In the genomic region with DNA sequence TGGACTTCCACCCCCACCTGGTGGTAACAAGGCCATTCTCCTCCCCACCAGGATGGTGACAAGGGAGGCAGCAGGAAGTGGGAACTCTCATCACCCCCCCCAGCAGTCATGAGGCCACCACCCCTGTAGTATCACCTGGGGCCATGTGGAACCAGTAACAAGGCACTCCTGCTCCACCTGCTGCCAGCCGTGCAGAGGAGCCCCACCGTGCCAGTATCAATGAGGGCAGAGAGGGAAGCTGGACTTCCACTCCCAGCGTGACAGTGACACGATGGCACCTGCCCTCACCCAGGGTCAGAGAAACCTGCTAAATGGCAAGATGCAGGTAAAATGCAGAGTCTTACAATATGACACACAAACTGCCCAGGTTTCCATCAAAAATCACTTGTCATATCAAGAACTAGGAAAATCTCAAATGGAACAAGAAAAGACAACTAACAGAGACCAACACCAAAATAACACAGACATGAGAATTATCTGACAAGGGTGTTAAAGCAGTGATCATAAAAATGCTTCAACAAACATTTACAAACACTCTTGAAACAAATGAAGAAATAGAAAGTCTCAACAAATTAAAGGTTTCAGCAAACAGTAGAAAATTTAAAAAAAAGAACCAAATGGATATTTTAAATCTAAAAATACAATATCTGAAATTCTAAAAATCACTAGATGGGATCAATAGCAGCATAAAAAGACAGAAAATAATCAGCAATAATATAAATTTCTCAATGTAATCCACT, we compare ENCODE assay signal across 33 cellular contexts. TPM values are rescaled to one million over a fixed set of nuclear protein-coding genes. Genes with fewer than 3 reads are reported as not detected.
"Had no signal": no experiment of that assay in that cellular context is flagged by ENCODE, and none has a peak within 500 bp of the region (broad histone marks: within the 10 kb centered on the region; RNA-seq: fewer than 3 reads in every experiment).

No MANE protein-coding gene starts in this region.

- H3K27ac ChIP-seq: foreskin keratinocyte, heart right ventricle, left lung, lower lobe of right lung, right lobe of liver, testis, transverse colon had no signal

- H3K4me1 ChIP-seq: foreskin keratinocyte, heart right ventricle, left lung, lower lobe of right lung, right lobe of liver, testis, transverse colon had no signal

- H3K4me3 ChIP-seq: heart right ventricle, left lung, lower lobe of right lung, mucosa of descending colon, right lobe of liver, testis, transverse colon had no signal

- DNase-seq: activated CD4-positive, alpha-beta T cell treated with anti-CD3 and anti-CD28 coated beads for 1 hour; activated CD4-positive, alpha-beta T cell treated with anti-CD3 and anti-CD28 coated beads, Interleukin-2, amount 50 U/mL, for 1 hour; activated CD8-positive, alpha-beta memory T cell treated with anti-CD3 and anti-CD28 coated beads, Interleukin-2, amount 10 ng/mL, durations not matched to agents 7 days and 5 days; activated CD8-positive, alpha-beta T cell treated with anti-CD3 and anti-CD28 coated beads, Interleukin-2, amount 10 ng/mL, durations not matched to agents 7 days and 5 days; activated naive CD8-positive, alpha-beta T cell treated with anti-CD3 and anti-CD28 coated beads, Interleukin-2, amount 50 U/mL, for 24 hours; activated T-cell treated with anti-CD3 and anti-CD28 coated beads, Interleukin-2, amount 50 U/mL, for 48 hours; amygdala; caudate nucleus; cortex of kidney; foreskin keratinocyte; heart right ventricle; left lung; lower lobe of right lung; mesenchymal stem cell; mucosa of descending colon; right lobe of liver; stimulated activated CD4-positive, alpha-beta T cell treated with anti-CD3 and anti-CD28 coated beads, Interleukin-2, amount 100 ng/mL, for 48 hours; stimulated activated naive CD8-positive, alpha-beta T cell treated with anti-CD3 and anti-CD28 coated beads, Interleukin-15, Interleukin-2, amounts not matched to agents 100 U/mL and 50 U/mL, for 24 hours; T-helper 2 cell; testis; transverse colon had no signal

- H3K9me3 ChIP-seq: right lobe of liver, testis, transverse colon had no signal

- H3K36me3 ChIP-seq: heart right ventricle, left lung, lower lobe of right lung, right lobe of liver, transverse colon had no signal

- FAIRE-seq: urothelium cell line had no signal

RNA-seq across cellular contexts. Expression of a gene that starts 9.1 kb away (rescaled TPM):
- total RNA-seq: activated CD8-positive, alpha-beta memory T cell treated with anti-CD3 and anti-CD28 coated beads, Interleukin-2, amount 10 ng/mL, durations not matched to agents 7 days and 5 days; activated CD8-positive, alpha-beta T cell treated with anti-CD3 and anti-CD28 coated beads, Interleukin-2, amount 10 ng/mL, durations not matched to agents 7 days and 5 days; activated T-helper 2 cell treated with anti-CD3 and anti-CD28 coated beads, Interferon-gamma antibody, Interleukin-2, Interleukin-4, amounts not matched to agents 10 μg/mL and 5 μg/mL and 100 μg/mL, durations not matched to agents 14 hours and 24 hours and 36 hours; chondrocyte; esophagus mucosa; foreskin keratinocyte; glomerular endothelial cell; heart right ventricle; left lung; lower lobe of right lung; mucosa of descending colon; myocyte; natural killer cell treated with Interleukin-12 subunit alpha and Interleukin-12 subunit beta and Interleukin-15 and Interleukin-18, amount 100 ng/mL, for 72 hours; osteoblast; progenitor cell of endocrine pancreas; renal cortical epithelial cell; right lobe of liver; skeletal muscle tissue; transverse colon; WTC11 had no signal
- polyA plus RNA-seq: foreskin keratinocyte, heart right ventricle had no signal
